ENCODE assay signal across 9 cellular contexts in the genomic region with DNA sequence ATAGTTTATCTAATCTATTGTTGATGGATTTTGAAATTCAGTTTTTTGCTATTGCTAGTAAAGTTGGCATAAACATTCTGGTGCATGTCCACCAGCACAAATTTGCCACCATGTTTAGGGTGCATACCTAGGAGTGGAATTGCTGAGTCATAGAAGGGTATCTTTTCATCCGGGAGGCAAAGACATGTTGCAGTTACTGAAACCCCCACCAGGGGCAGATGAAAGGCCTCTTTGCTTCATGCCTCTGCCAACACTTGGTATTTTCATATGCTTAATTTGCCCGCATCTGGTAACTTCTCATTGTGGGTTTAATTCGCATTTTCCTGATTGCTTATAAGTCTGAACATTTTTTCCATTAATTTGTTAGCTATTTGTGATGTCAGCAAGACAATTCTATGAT. TPM values are rescaled to one million over a fixed set of nuclear protein-coding genes. Genes with fewer than 3 reads are reported as not detected.
A peak's percentile ranks its signal among the peaks of the same experiment; 100 is the strongest.
DNase-seq lines count a peak whose midpoint lies in the region; ATAC-seq and TF ChIP-seq lines count a peak whose summit lies in the region.
"Had no signal": no experiment of that assay in that cellular context is flagged by ENCODE, and none has a peak within 500 bp of the region (broad histone marks: within the 10 kb centered on the region; RNA-seq: fewer than 3 reads in every experiment).

No MANE protein-coding gene starts in this region.

- CTCF ChIA-PET in A673 (lab: Charles Lee), result no interaction called here

- peaks cover 58% of the 10 kb centered on the region for H3K4me1 ChIP-seq in A673 (ENCODE audit: insufficient read depth, low read length, poor library complexity, severe bottlenecking)

- no peak overlapping the region for H3K27ac Mint-ChIP-seq in endothelial cell (ENCODE audit: unreplicated experiment)

- H3K9me3 ChIP-seq in A673 (ENCODE audit: low read depth, low read length, poor library complexity, severe bottlenecking), result no peaks in the 10 kb centered on the region

- peak overlapping the region; percentile 14 for H3K27ac ChIP-seq in A673 (ENCODE audit: low read depth, low read length, poor library complexity, severe bottlenecking)

- intact Hi-C loops in A673 (cut with micrococcal nuclease; ENCODE audit: unreplicated experiment), result loop anchor here (10.0 kb wide), 1 partner anchor 227 kb away; no protein-coding TSS in a partner anchor

- H3K4me3 ChIP-seq in A673 (ENCODE audit: low read depth, low read length, poor library complexity, severe bottlenecking), result no peak overlapping the region

- H3K27me3 Mint-ChIP-seq in endothelial cell (ENCODE audit: unreplicated experiment), result no peaks in the 10 kb centered on the region

- TF ChIP-seq CTCF in A673 (conservative IDR thresholded peaks at IDR 0.05; ENCODE audit: low read depth, low read length) (peak; percentile 53), GM10266 (IDR thresholded peaks at IDR 0.05; ENCODE audit: control insufficient read depth, insufficient read depth, low read depth, missing control alignments) (peak; percentile 7), endothelial cell (IDR thresholded peaks at IDR 0.05; ENCODE audit: unreplicated experiment) (peak; percentile 73)

- no TSS peak for BruUV-seq in A673 (replicated peaks; lab: Mats Ljungman, UMichigan)

- POLR2A ChIA-PET in A673 (lab: Charles Lee; ENCODE audit: low non-redundant PET), result no interaction called here

- no peaks in the 10 kb centered on the region for H3K9me3 Mint-ChIP-seq in endothelial cell (ENCODE audit: unreplicated experiment)

- no peak for ATAC-seq in HG03175 (IDR thresholded peaks at IDR 0.05; ENCODE audit: unreplicated experiment)
- no peak for ATAC-seq in HG02759 (IDR thresholded peaks at IDR 0.05; ENCODE audit: unreplicated experiment)

- no peaks in the 10 kb centered on the region for H3K36me3 Mint-ChIP-seq in endothelial cell (ENCODE audit: low read depth, unreplicated experiment)

- H3K27me3 ChIP-seq in A673 (replicated peaks; ENCODE audit: insufficient read depth, low read depth, low read length, poor library complexity), result no peaks in the 10 kb centered on the region

- DNase-seq in A673 (ENCODE audit: low spot score) (peak; percentile 62), GM10266 (ENCODE audit: extremely low spot score) (no peak), NAMALWA (ENCODE audit: low spot score) (peak; percentile 66), endothelial cell (ENCODE audit: low spot score) (no peak), NCI-H345 treated with DMSO at 0.1 percent for 48 hours (lab: John Stamatoyannopoulos, UW; ENCODE audit: unreplicated experiment) (no peak), NCI-H2107 (lab: John Stamatoyannopoulos, UW) (no peak)
- DNase-seq: stimulated activated CD4-positive, alpha-beta T cell treated with anti-CD3 and anti-CD28 coated beads, Interleukin-12 subunit alpha, Interleukin-12 subunit beta, amount 100 ng/mL, for 4 hours had no signal

- peaks cover 15% of the 10 kb centered on the region for H3K36me3 ChIP-seq in A673 (ENCODE audit: insufficient read depth, low read length, poor library complexity, severe bottlenecking)

- H3K4me1 Mint-ChIP-seq in endothelial cell (ENCODE audit: unreplicated experiment), result no peaks in the 10 kb centered on the region

- no peak overlapping the region for H3K4me3 Mint-ChIP-seq in endothelial cell (ENCODE audit: unreplicated experiment)

RNA-seq across cellular contexts. Expression of a gene that starts 8.2 kb away (rescaled TPM):
- total RNA-seq in A673 (2021), result 93.0 and 99.5 TPM in 2 replicates
- 14.7 TPM for total RNA-seq in endothelial cell (ENCODE audit: unreplicated experiment)

Comparison
In these comparisons a context has a peak if more than half of its experiments do, and no peak if none do; other contexts are left out.
1. DNase-seq: peak in A673 (single experiment) and NAMALWA (single experiment); none in GM10266 (single experiment), endothelial cell (single experiment), NCI-H345 treated with DMSO at 0.1 percent for 48 hours (single experiment) and NCI-H2107 (single experiment).
2. CTCF ChIP-seq: peak in every context shown above with its lines; median percentile 73 in endothelial cell; 53 in A673; 7 in GM10266.